In the genomic region with DNA sequence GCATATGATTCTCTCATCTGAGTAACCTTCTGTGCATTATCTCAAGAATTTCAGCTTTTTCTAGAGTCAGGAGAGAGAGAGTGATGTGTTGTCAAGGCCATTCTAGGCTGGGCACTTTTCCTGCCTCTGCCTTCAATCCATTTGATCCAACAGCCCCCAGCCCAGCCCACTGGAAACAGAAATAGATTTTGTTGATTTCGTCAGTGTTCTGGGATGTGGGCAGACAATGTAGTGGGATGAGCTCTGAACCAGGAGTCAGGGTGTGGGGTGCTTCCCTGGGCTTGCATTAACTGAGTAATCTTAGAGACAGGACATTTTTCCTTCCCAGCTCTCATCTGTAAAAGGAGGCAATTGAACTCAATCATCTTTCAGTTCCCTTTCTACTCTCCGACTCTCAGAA, we compare ENCODE assay signal across 23 cellular contexts. TPM values are rescaled to one million over a fixed set of nuclear protein-coding genes. Genes with fewer than 3 reads are reported as not detected.
"Had no signal": no experiment of that assay in that cellular context is flagged by ENCODE, and none has a peak within 500 bp of the region (broad histone marks: within the 10 kb centered on the region; RNA-seq: fewer than 3 reads in every experiment).

No MANE protein-coding gene starts in this region.

- H3K4me3 ChIP-seq: pancreas, psoas muscle, right lobe of liver, sigmoid colon, stomach, thoracic aorta, thyroid gland, tibial nerve, upper lobe of left lung, vagina had no signal

- H3K27ac ChIP-seq: neutrophil, pancreas, psoas muscle, right lobe of liver, sigmoid colon, stomach, thoracic aorta, thyroid gland, tibial nerve, upper lobe of left lung, vagina had no signal

- DNase-seq: naive B cell; naive thymus-derived CD8-positive, alpha-beta T cell; nephron progenitor cell; pancreas; psoas muscle; right cardiac atrium; right lobe of liver; sigmoid colon; small intestine; stimulated activated CD4-positive, alpha-beta T cell treated with anti-CD3 and anti-CD28 coated beads, Interleukin-15, amount 100 ng/mL, for 24 hours; stimulated activated CD4-positive, alpha-beta T cell treated with anti-CD3 and anti-CD28 coated beads, Interleukin-2, amount 100 ng/mL, for 24 hours; stimulated activated CD4-positive, alpha-beta T cell treated with anti-CD3 and anti-CD28 coated beads, Interleukin-2, amount 100 ng/mL, for 48 hours; stimulated activated CD4-positive, alpha-beta T cell treated with anti-CD3 and anti-CD28 coated beads, Interleukin-4, amount 100 ng/mL, for 24 hours; stimulated activated naive B cell treated with anti-CD40 and anti-IgM and Interleukin-4, amounts not matched to agents 10 μg/mL and 1 μg/mL and 100 μg/mL, for 72 hours; stimulated activated naive CD4-positive, alpha-beta T cell treated with Interleukin-2 at 50 U/mL for 16 hours; stomach; thyroid gland; trophoblast cell; upper lobe of left lung had no signal

- H3K36me3 ChIP-seq: neutrophil, pancreas, right lobe of liver, sigmoid colon, stomach, thoracic aorta, thyroid gland, tibial nerve, upper lobe of left lung, vagina had no signal

- H3K27me3 ChIP-seq: neutrophil, pancreas, right lobe of liver, thyroid gland, tibial nerve, upper lobe of left lung, vagina had no signal

- H3K9me3 ChIP-seq: neutrophil, pancreas, psoas muscle, right lobe of liver, sigmoid colon, thoracic aorta, thyroid gland, upper lobe of left lung, vagina had no signal

RNA-seq across cellular contexts. Expression of a gene that starts 42.5 kb away (rescaled TPM):
- polyA plus RNA-seq: naive thymus-derived CD8-positive, alpha-beta T cell; right cardiac atrium; stomach had no signal
